Comparison of ENCODE assay signal across 16 cellular contexts in genomic region chr18:7600036-7600435, GRCh38. TPM values are rescaled to one million over a fixed set of nuclear protein-coding genes. Genes with fewer than 3 reads are reported as not detected.
A peak's percentile ranks its signal among the peaks of the same experiment; 100 is the strongest.
DNase-seq lines count a peak whose midpoint lies in the region; ATAC-seq and TF ChIP-seq lines count a peak whose summit lies in the region.
"Had no signal": no experiment of that assay in that cellular context is flagged by ENCODE, and none has a peak within 500 bp of the region (broad histone marks: within the 10 kb centered on the region; RNA-seq: fewer than 3 reads in every experiment).

No MANE protein-coding gene starts in this region.

- no peak for TF ChIP-seq POLR2A in Peyer's patch (IDR thresholded peaks at IDR 0.05)

- H3K9me3 ChIP-seq in left ventricle myocardium inferior (replicated peaks), result no peaks in the 10 kb centered on the region
- no peaks in the 10 kb centered on the region for H3K9me3 ChIP-seq in mesenchymal stem cell (ENCODE audit: control insufficient read depth, low read length)
- H3K9me3 ChIP-seq in Peyer's patch, result no peaks in the 10 kb centered on the region

- no peaks in the 10 kb centered on the region for H3K36me3 Mint-ChIP-seq in stimulated activated effector memory CD8-positive, alpha-beta T cell treated with anti-CD3 and anti-CD28 coated beads, Interleukin-12 subunit alpha, Interleukin-12 subunit beta, amount 100 ng/mL, for 72 hours
- no peaks in the 10 kb centered on the region for H3K36me3 Mint-ChIP-seq in T-cell
- H3K36me3 Mint-ChIP-seq: CD4-positive, CD25-positive, alpha-beta regulatory T cell had no signal

- H3K27me3 Mint-ChIP-seq in T-cell, result no peaks in the 10 kb centered on the region
- H3K27me3 Mint-ChIP-seq: CD4-positive, CD25-positive, alpha-beta regulatory T cell had no signal

- H3K4me2 ChIP-seq in mesenchymal stem cell (ENCODE audit: low read length, poor library complexity, severe bottlenecking), result no peak overlapping the region

- H3K23ac ChIP-seq in mesenchymal stem cell (ENCODE audit: low read length in 2 of 2), result no peak overlapping the region

- POLR2A ChIA-PET in T-cell (lab: Charles Lee), result no interaction called here

- H3K79me1 ChIP-seq in mesenchymal stem cell (replicated peaks; ENCODE audit: low read length, poor library complexity, severe bottlenecking), result peaks cover 7% of the 10 kb centered on the region

- H4K8ac ChIP-seq in mesenchymal stem cell (ENCODE audit: low read length), result no peak overlapping the region

- no peak overlapping the region for H2BK12ac ChIP-seq in mesenchymal stem cell (ENCODE audit: low read length in 2 of 2)

- no peak overlapping the region for H2AFZ ChIP-seq in mesenchymal stem cell (ENCODE audit: low read depth, low read length)

- H3K9ac ChIP-seq in mesenchymal stem cell (ENCODE audit: low read length), result no peak overlapping the region
- H3K9ac ChIP-seq: BLaER1 treated with 17β-estradiol and CSF1 and Interleukin-3, amounts not matched to agents 10 nM and 100 nM had no signal

- H3K4me3 ChIP-seq in left ventricle myocardium inferior (no peak overlapping the region), mesenchymal stem cell (ENCODE audit: insufficient read depth in 1 of 2, low read depth in 1 of 2, low read length in 2 of 2) (no peak overlapping the region), Peyer's patch (no peak overlapping the region)
- H3K4me3 ChIP-seq: BLaER1 treated with 17β-estradiol and CSF1 and Interleukin-3, amounts not matched to agents 10 nM and 100 nM; HAP-1 had no signal

- no peak overlapping the region for H3K27ac Mint-ChIP-seq in stimulated activated effector memory CD8-positive, alpha-beta T cell treated with anti-CD3 and anti-CD28 coated beads, Interleukin-12 subunit alpha, Interleukin-12 subunit beta, amount 100 ng/mL, for 72 hours
- no peak overlapping the region for H3K27ac Mint-ChIP-seq in T-cell
- H3K27ac Mint-ChIP-seq: CD4-positive, CD25-positive, alpha-beta regulatory T cell had no signal

- TF ChIP-seq CTCF in left ventricle myocardium inferior (IDR thresholded peaks at IDR 0.05; ENCODE audit: borderline replicate concordance) (no peak), Peyer's patch (IDR thresholded peaks at IDR 0.05) (no peak)

- WGBS in mesenchymal stem cell, result 91% methylated on average over 6 of the region's 6 CpGs

- H3K27me3 ChIP-seq in left ventricle myocardium inferior (ENCODE audit: low read depth) (no peaks in the 10 kb centered on the region), mesenchymal stem cell (ENCODE audit: control insufficient read depth in 1 of 2, insufficient read depth in 1 of 2, low read length in 2 of 2) (no peaks in the 10 kb centered on the region), Peyer's patch (no peaks in the 10 kb centered on the region)
- H3K27me3 ChIP-seq: BLaER1 treated with 17β-estradiol and CSF1 and Interleukin-3, amounts not matched to agents 10 nM and 100 nM had no signal

- intact Hi-C loops in left ventricle myocardium inferior (cut with micrococcal nuclease), result no loop called here
- intact Hi-C loops in Right ventricle myocardium inferior (cut with DNase I), result no loop called here

- H3K4me3 Mint-ChIP-seq in stimulated activated effector memory CD8-positive, alpha-beta T cell treated with anti-CD3 and anti-CD28 coated beads, Interleukin-12 subunit alpha, Interleukin-12 subunit beta, amount 100 ng/mL, for 72 hours, result no peak overlapping the region
- H3K4me3 Mint-ChIP-seq in T-cell, result no peak overlapping the region
- H3K4me3 Mint-ChIP-seq: CD4-positive, CD25-positive, alpha-beta regulatory T cell had no signal

- H3K4ac ChIP-seq in mesenchymal stem cell (ENCODE audit: low read depth in 1 of 2, low read length in 2 of 2), result no peak overlapping the region

- H3K27ac ChIP-seq in left ventricle myocardium inferior (replicated peaks) (peak overlapping the region; percentile 49), caudate nucleus (ENCODE audit: low read depth, low read length) (peak overlapping the region; percentile 20), mesenchymal stem cell (ENCODE audit: low read length, poor library complexity, severe bottlenecking) (no peak overlapping the region), Peyer's patch (no peak overlapping the region)
- H3K27ac ChIP-seq: BLaER1 treated with 17β-estradiol and CSF1 and Interleukin-3, amounts not matched to agents 10 nM and 100 nM had no signal

- peaks cover 10% of the 10 kb centered on the region for H3K9me3 Mint-ChIP-seq in stimulated activated effector memory CD8-positive, alpha-beta T cell treated with anti-CD3 and anti-CD28 coated beads, Interleukin-12 subunit alpha, Interleukin-12 subunit beta, amount 100 ng/mL, for 72 hours
- no peaks in the 10 kb centered on the region for H3K9me3 Mint-ChIP-seq in T-cell

- no peak overlapping the region for H4K91ac ChIP-seq in mesenchymal stem cell (ENCODE audit: low read length)

- H2BK15ac ChIP-seq in mesenchymal stem cell (ENCODE audit: low read depth, poor library complexity, severe bottlenecking), result no peak overlapping the region

- ATAC-seq in Right ventricle myocardium inferior (no peak), T-cell (replicated peaks in 1 of 4) (no peak)
- peak; percentile 55 for ATAC-seq in stimulated activated effector memory CD8-positive, alpha-beta T cell treated with anti-CD3 and anti-CD28 coated beads, Interleukin-12 subunit alpha, Interleukin-12 subunit beta, amount 100 ng/mL, for 72 hours

- no peaks in the 10 kb centered on the region for H3K4me1 Mint-ChIP-seq in stimulated activated effector memory CD8-positive, alpha-beta T cell treated with anti-CD3 and anti-CD28 coated beads, Interleukin-12 subunit alpha, Interleukin-12 subunit beta, amount 100 ng/mL, for 72 hours
- no peaks in the 10 kb centered on the region for H3K4me1 Mint-ChIP-seq in T-cell
- H3K4me1 Mint-ChIP-seq: CD4-positive, CD25-positive, alpha-beta regulatory T cell had no signal

- H2BK120ac ChIP-seq in mesenchymal stem cell (ENCODE audit: low read depth, low read length), result no peak overlapping the region

- DNase-seq in left ventricle myocardium inferior (no peak), Right ventricle myocardium inferior (ENCODE audit: missing footprints) (no peak), caudate nucleus (lab: John Stamatoyannopoulos, UW) (no peak), mesenchymal stem cell (no peak), Peyer's patch (no peak), kidney tubule cell (ENCODE audit: low spot score) (no peak), T-cell (no peak)
- DNase-seq in stimulated activated effector memory CD8-positive, alpha-beta T cell treated with anti-CD3 and anti-CD28 coated beads, Interleukin-12 subunit alpha, Interleukin-12 subunit beta, amount 100 ng/mL, for 72 hours (ENCODE audit: low spot score in 2 of 2), result no peak
- DNase-seq: ACHN; CD4-positive, CD25-positive, alpha-beta regulatory T cell; DMS153; DMS79 treated with DMSO at 0.1 percent for 48 hours; EL; GOT3 had no signal

- H3K36me3 ChIP-seq in left ventricle myocardium inferior, result no peaks in the 10 kb centered on the region
- no peaks in the 10 kb centered on the region for H3K36me3 ChIP-seq in mesenchymal stem cell (ENCODE audit: control insufficient read depth in 1 of 2, insufficient read depth in 2 of 2, low read depth in 1 of 2, low read length in 2 of 2)
- no peaks in the 10 kb centered on the region for H3K36me3 ChIP-seq in Peyer's patch
- H3K36me3 ChIP-seq: BLaER1 treated with 17β-estradiol and CSF1 and Interleukin-3, amounts not matched to agents 10 nM and 100 nM; HAP-1 had no signal

- no peak overlapping the region for H3K14ac ChIP-seq in mesenchymal stem cell (ENCODE audit: low read length in 2 of 2)

- CTCF ChIA-PET in T-cell (lab: Charles Lee), result no interaction called here

- no peak overlapping the region for H2BK5ac ChIP-seq in mesenchymal stem cell (ENCODE audit: low read depth, low read length, poor library complexity, severe bottlenecking)

- peak overlapping the region in 1 of 2 experiments; percentile 24 for H3K18ac ChIP-seq in mesenchymal stem cell (ENCODE audit: low read depth in 1 of 2, low read length in 2 of 2)

- H3K4me1 ChIP-seq in left ventricle myocardium inferior (peaks cover 95% of the 10 kb centered on the region), mesenchymal stem cell (ENCODE audit: control insufficient read depth, insufficient read depth, low read depth, low read length) (peaks cover 29% of the 10 kb centered on the region), Peyer's patch (no peaks in the 10 kb centered on the region)
- H3K4me1 ChIP-seq: HAP-1 had no signal

- peak overlapping the region; percentile 43 for H2AK5ac ChIP-seq in mesenchymal stem cell (ENCODE audit: low read length, severe bottlenecking)

RNA-seq across cellular contexts. Expression of gene PTPRM, which starts 32.9 kb away (rescaled TPM):
- total RNA-seq in left ventricle myocardium inferior (132 TPM), Right ventricle myocardium inferior (102 TPM), Peyer's patch (100 to 1,000 TPM in 1 of 4 donors, 10 to 100 TPM in 3; 39.6 to 211 (median 80.3) TPM), T-cell (10 to 100 TPM in 2 of 5 donors, 1 to 10 TPM in 3; 4.1 to 47.4 (median 7.1) TPM)
- 57.5 TPM for polyA plus RNA-seq in mesenchymal stem cell (2013, experiment 1 of 2)
- 57.1 TPM for polyA plus RNA-seq in mesenchymal stem cell (2013, experiment 2 of 2)

Comparison
In these comparisons a context has a peak if more than half of its experiments do, and no peak if none do; other contexts are left out.
1. H3K27ac ChIP-seq: peak in left ventricle myocardium inferior (single experiment) and caudate nucleus (single experiment); none in mesenchymal stem cell (single experiment) and Peyer's patch (0 of 4).